1 cellular context compared by ENCODE assay signal in the genomic region with DNA sequence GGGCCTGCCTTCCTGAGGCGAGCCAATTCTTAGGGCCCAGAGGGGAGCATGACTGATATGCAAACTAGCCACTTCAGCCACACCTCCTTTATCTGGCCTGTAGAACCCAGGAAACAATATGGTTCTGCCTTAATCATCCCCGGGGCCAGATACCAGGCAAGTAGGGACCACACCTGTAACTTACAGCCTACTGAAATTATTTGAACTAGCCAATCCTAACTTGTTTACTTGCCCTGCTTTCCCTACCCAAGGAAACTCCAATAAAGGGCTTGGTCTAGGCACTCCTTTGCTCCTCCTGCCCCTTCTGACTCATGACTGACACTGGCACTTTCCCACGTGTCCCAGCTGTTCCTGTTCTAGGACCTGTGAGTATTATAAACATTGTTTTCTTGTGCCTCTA.
TF ChIP-seq lines count a peak whose summit lies in the region.

No MANE protein-coding gene starts in this region.

TF ChIP-seq in GM12878, 131 proteins besides CTCF, POLR2A, EP300 and RAD21 (continued from another document):
- TF ChIP-seq BACH1 (IDR thresholded peaks at IDR 0.05; ENCODE audit: borderline replicate concordance): no peak
- TF ChIP-seq, protein P1, sequence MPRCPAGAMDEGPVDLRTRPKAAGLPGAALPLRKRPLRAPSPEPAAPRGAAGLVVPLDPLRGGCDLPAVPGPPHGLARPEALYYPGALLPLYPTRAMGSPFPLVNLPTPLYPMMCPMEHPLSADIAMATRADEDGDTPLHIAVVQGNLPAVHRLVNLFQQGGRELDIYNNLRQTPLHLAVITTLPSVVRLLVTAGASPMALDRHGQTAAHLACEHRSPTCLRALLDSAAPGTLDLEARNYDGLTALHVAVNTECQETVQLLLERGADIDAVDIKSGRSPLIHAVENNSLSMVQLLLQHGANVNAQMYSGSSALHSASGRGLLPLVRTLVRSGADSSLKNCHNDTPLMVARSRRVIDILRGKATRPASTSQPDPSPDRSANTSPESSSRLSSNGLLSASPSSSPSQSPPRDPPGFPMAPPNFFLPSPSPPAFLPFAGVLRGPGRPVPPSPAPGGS (IDR thresholded peaks at IDR 0.05; ENCODE audit: borderline replicate concordance, insufficient read depth, low read depth, low read length, poor library complexity, severe bottlenecking): no peak
- TF ChIP-seq, protein P2, sequence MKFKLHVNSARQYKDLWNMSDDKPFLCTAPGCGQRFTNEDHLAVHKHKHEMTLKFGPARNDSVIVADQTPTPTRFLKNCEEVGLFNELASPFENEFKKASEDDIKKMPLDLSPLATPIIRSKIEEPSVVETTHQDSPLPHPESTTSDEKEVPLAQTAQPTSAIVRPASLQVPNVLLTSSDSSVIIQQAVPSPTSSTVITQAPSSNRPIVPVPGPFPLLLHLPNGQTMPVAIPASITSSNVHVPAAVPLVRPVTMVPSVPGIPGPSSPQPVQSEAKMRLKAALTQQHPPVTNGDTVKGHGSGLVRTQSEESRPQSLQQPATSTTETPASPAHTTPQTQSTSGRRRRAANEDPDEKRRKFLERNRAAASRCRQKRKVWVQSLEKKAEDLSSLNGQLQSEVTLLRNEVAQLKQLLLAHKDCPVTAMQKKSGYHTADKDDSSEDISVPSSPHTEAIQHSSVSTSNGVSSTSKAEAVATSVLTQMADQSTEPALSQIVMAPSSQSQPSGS (IDR thresholded peaks at IDR 0.05; ENCODE audit: low read length): no peak
- no peak for TF ChIP-seq RBBP5 (conservative IDR thresholded peaks at IDR 0.05)
- no peak for TF ChIP-seq SREBF2 (IDR thresholded peaks at IDR 0.05; ENCODE audit: low read length)
- TF ChIP-seq SRF (IDR thresholded peaks at IDR 0.05; ENCODE audit: low read depth in 2 of 2, low read length in 2 of 2): no peak
- no peak for TF ChIP-seq ZNF24 (IDR thresholded peaks at IDR 0.05)
